Comparison of ENCODE assay signal across 1 cellular context in genomic region chr21:43585924-43586411, GRCh38.
TF ChIP-seq lines count a peak whose summit lies in the region.

No MANE protein-coding gene starts in this region.

TF ChIP-seq in Ishikawa, 13 proteins besides CTCF, POLR2A, EP300 and RAD21 (continued from another document):
- TF ChIP-seq REST (IDR thresholded peaks at IDR 0.05; ENCODE audit: low read depth) (no peak), USF1 (IDR thresholded peaks at IDR 0.05) (no peak), ZBTB7A (IDR thresholded peaks at IDR 0.05; ENCODE audit: low read depth) (no peak), TCF12 (IDR thresholded peaks at IDR 0.05; ENCODE audit: low read depth) (peak; percentile 87), FOXM1 (IDR thresholded peaks at IDR 0.05; ENCODE audit: borderline replicate concordance, low read depth) (peak; percentile 71; the same call in 1 of the 2 replicates), MAX (IDR thresholded peaks at IDR 0.05) (peak; percentile 76), CEBPB (IDR thresholded peaks at IDR 0.05) (peak; percentile 90), YY1 (IDR thresholded peaks at IDR 0.05; ENCODE audit: low read depth) (peak; percentile 63)
